ENCODE assay signal across 1 cellular context in the genomic region with DNA sequence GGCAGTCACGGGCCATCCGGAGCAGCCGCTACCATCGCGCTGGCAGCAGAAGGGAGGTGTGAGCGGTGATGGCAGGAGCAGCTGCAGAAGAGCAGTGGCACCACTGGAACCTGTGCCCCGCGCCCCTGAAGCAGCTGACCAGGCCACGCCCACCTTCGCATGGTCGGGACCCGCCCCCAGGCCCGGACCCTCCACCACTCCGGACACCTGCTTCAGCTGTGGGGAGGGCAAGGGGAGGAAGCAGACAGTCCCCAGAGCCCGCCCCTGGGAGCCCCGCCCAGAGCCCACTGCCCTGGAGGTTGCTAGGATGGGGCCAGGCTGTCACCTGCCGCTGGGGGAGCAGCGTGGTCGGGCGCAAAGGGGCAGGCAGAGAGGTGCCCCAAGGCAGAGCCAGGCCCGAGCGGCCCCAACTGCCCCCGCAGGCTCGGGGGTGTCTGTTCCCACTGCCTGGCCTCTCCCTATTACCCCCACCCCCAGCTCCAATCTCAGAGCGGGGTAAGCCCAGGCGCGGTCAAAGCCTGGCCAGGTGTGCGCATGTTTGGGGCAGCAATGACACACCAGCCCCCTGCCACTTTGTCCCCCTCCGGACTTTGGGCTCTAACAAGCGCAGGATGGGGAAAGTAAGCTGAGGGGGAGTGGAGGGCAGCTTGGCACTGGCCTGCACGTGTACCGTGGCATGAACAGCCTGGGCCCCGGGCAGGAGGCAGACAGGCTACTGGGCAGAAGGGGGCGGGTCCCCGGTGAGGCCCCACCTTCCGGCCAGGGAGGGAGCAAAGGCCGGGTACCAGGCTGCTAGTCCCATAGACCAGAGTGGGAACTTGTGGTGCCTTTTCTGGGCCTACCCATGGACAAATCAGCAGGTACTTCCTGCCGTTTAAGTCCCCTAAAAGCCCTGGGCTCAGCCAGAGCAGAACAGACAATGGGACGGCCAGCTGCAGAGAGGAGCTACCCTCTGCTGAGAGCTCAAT.
A peak's percentile ranks its signal among the peaks of the same experiment; 100 is the strongest.
TF ChIP-seq lines count a peak whose summit lies in the region.

No MANE protein-coding gene starts in this region.

TF ChIP-seq in WTC11, 78 proteins besides CTCF, POLR2A, EP300 and RAD21:
- no peak for TF ChIP-seq ZNF396 (CRISPR knock-in tag; IDR thresholded peaks at IDR 0.05; ENCODE audit: borderline replicate concordance)
- peak; percentile 48; the same call in 1 of the 2 replicates for TF ChIP-seq ETV6 (CRISPR knock-in tag; IDR thresholded peaks at IDR 0.05)
- no peak for TF ChIP-seq NFYB (CRISPR knock-in tag; conservative IDR thresholded peaks at IDR 0.05; ENCODE audit: low read depth)
- no peak; the same call in 1 of the 2 replicates for TF ChIP-seq CBFB (CRISPR knock-in tag; IDR thresholded peaks at IDR 0.05; ENCODE audit: low read depth)
- TF ChIP-seq, protein P1, sequence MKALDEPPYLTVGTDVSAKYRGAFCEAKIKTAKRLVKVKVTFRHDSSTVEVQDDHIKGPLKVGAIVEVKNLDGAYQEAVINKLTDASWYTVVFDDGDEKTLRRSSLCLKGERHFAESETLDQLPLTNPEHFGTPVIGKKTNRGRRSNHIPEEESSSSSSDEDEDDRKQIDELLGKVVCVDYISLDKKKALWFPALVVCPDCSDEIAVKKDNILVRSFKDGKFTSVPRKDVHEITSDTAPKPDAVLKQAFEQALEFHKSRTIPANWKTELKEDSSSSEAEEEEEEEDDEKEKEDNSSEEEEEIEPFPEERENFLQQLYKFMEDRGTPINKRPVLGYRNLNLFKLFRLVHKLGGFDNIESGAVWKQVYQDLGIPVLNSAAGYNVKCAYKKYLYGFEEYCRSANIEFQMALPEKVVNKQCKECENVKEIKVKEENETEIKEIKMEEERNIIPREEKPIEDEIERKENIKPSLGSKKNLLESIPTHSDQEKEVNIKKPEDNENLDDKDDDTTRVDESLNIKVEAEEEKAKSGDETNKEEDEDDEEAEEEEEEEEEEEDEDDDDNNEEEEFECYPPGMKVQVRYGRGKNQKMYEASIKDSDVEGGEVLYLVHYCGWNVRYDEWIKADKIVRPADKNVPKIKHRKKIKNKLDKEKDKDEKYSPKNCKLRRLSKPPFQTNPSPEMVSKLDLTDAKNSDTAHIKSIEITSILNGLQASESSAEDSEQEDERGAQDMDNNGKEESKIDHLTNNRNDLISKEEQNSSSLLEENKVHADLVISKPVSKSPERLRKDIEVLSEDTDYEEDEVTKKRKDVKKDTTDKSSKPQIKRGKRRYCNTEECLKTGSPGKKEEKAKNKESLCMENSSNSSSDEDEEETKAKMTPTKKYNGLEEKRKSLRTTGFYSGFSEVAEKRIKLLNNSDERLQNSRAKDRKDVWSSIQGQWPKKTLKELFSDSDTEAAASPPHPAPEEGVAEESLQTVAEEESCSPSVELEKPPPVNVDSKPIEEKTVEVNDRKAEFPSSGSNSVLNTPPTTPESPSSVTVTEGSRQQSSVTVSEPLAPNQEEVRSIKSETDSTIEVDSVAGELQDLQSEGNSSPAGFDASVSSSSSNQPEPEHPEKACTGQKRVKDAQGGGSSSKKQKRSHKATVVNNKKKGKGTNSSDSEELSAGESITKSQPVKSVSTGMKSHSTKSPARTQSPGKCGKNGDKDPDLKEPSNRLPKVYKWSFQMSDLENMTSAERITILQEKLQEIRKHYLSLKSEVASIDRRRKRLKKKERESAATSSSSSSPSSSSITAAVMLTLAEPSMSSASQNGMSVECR (CRISPR knock-in tag; IDR thresholded peaks at IDR 0.05; ENCODE audit: borderline replicate concordance) = 0 out of 2 replicates have a peak, but pooled peaks have one; percentile 33
- no peak for TF ChIP-seq ZNF317 (CRISPR knock-in tag; IDR thresholded peaks at IDR 0.05; ENCODE audit: borderline replicate concordance, low read depth)
- peak; percentile 50; the same call in 1 of the 2 replicates for TF ChIP-seq FOXK1 (CRISPR knock-in tag; IDR thresholded peaks at IDR 0.05)
- no peak for TF ChIP-seq NFE2L1 (CRISPR knock-in tag; IDR thresholded peaks at IDR 0.05)
- peak; percentile 81 for TF ChIP-seq SP1 (CRISPR knock-in tag; conservative IDR thresholded peaks at IDR 0.05)
- TF ChIP-seq, protein P2, sequence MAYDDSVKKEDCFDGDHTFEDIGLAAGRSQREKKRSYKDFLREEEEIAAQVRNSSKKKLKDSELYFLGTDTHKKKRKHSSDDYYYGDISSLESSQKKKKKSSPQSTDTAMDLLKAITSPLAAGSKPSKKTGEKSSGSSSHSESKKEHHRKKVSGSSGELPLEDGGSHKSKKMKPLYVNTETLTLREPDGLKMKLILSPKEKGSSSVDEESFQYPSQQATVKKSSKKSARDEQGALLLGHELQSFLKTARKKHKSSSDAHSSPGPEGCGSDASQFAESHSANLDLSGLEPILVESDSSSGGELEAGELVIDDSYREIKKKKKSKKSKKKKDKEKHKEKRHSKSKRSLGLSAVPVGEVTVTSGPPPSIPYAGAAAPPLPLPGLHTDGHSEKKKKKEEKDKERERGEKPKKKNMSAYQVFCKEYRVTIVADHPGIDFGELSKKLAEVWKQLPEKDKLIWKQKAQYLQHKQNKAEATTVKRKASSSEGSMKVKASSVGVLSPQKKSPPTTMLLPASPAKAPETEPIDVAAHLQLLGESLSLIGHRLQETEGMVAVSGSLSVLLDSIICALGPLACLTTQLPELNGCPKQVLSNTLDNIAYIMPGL (CRISPR knock-in tag; IDR thresholded peaks at IDR 0.05) = peak; percentile 80; the same call in 1 of the 2 replicates
- TF ChIP-seq FOXP1 (CRISPR knock-in tag; IDR thresholded peaks at IDR 0.05; ENCODE audit: borderline replicate concordance) = peak; percentile 45; the same call in 1 of the 2 replicates
- TF ChIP-seq GTF2I (CRISPR knock-in tag; conservative IDR thresholded peaks at IDR 0.05) = no peak
- TF ChIP-seq, protein P3, sequence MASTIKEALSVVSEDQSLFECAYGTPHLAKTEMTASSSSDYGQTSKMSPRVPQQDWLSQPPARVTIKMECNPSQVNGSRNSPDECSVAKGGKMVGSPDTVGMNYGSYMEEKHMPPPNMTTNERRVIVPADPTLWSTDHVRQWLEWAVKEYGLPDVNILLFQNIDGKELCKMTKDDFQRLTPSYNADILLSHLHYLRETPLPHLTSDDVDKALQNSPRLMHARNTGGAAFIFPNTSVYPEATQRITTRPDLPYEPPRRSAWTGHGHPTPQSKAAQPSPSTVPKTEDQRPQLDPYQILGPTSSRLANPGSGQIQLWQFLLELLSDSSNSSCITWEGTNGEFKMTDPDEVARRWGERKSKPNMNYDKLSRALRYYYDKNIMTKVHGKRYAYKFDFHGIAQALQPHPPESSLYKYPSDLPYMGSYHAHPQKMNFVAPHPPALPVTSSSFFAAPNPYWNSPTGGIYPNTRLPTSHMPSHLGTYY (CRISPR knock-in tag; IDR thresholded peaks at IDR 0.05) = no peak
- TF ChIP-seq, protein P4, sequence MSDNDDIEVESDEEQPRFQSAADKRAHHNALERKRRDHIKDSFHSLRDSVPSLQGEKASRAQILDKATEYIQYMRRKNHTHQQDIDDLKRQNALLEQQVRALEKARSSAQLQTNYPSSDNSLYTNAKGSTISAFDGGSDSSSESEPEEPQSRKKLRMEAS (CRISPR knock-in tag; IDR thresholded peaks at IDR 0.05) = peak; percentile 68; the same call in 1 of the 2 replicates
- TF ChIP-seq, protein P5, sequence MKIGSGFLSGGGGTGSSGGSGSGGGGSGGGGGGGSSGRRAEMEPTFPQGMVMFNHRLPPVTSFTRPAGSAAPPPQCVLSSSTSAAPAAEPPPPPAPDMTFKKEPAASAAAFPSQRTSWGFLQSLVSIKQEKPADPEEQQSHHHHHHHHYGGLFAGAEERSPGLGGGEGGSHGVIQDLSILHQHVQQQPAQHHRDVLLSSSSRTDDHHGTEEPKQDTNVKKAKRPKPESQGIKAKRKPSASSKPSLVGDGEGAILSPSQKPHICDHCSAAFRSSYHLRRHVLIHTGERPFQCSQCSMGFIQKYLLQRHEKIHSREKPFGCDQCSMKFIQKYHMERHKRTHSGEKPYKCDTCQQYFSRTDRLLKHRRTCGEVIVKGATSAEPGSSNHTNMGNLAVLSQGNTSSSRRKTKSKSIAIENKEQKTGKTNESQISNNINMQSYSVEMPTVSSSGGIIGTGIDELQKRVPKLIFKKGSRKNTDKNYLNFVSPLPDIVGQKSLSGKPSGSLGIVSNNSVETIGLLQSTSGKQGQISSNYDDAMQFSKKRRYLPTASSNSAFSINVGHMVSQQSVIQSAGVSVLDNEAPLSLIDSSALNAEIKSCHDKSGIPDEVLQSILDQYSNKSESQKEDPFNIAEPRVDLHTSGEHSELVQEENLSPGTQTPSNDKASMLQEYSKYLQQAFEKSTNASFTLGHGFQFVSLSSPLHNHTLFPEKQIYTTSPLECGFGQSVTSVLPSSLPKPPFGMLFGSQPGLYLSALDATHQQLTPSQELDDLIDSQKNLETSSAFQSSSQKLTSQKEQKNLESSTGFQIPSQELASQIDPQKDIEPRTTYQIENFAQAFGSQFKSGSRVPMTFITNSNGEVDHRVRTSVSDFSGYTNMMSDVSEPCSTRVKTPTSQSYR (CRISPR knock-in tag; IDR thresholded peaks at IDR 0.05) = no peak
- TF ChIP-seq NR2C2 (CRISPR knock-in tag; IDR thresholded peaks at IDR 0.05) = no peak
- TF ChIP-seq RORB (CRISPR knock-in tag; IDR thresholded peaks at IDR 0.05) = no peak
- no peak for TF ChIP-seq ZNF138 (CRISPR knock-in tag; conservative IDR thresholded peaks at IDR 0.05)
- TF ChIP-seq, protein P6, sequence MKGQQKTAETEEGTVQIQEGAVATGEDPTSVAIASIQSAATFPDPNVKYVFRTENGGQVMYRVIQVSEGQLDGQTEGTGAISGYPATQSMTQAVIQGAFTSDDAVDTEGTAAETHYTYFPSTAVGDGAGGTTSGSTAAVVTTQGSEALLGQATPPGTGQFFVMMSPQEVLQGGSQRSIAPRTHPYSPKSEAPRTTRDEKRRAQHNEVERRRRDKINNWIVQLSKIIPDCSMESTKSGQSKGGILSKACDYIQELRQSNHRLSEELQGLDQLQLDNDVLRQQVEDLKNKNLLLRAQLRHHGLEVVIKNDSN (CRISPR knock-in tag; IDR thresholded peaks at IDR 0.05) = peak; percentile 47
- TF ChIP-seq, protein P7, sequence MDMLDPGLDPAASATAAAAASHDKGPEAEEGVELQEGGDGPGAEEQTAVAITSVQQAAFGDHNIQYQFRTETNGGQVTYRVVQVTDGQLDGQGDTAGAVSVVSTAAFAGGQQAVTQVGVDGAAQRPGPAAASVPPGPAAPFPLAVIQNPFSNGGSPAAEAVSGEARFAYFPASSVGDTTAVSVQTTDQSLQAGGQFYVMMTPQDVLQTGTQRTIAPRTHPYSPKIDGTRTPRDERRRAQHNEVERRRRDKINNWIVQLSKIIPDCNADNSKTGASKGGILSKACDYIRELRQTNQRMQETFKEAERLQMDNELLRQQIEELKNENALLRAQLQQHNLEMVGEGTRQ (CRISPR knock-in tag; IDR thresholded peaks at IDR 0.05) = peak; percentile 54; the same call in 1 of the 2 replicates
- TF ChIP-seq ESRRA (CRISPR knock-in tag; IDR thresholded peaks at IDR 0.05; ENCODE audit: borderline replicate concordance) = no peak
- TF ChIP-seq JUN (CRISPR knock-in tag; IDR thresholded peaks at IDR 0.05) = no peak
- no peak for TF ChIP-seq NR3C1 (CRISPR knock-in tag; conservative IDR thresholded peaks at IDR 0.05; ENCODE audit: low read depth)
